Comparison of ENCODE assay signal across 23 cellular contexts in the genomic region with DNA sequence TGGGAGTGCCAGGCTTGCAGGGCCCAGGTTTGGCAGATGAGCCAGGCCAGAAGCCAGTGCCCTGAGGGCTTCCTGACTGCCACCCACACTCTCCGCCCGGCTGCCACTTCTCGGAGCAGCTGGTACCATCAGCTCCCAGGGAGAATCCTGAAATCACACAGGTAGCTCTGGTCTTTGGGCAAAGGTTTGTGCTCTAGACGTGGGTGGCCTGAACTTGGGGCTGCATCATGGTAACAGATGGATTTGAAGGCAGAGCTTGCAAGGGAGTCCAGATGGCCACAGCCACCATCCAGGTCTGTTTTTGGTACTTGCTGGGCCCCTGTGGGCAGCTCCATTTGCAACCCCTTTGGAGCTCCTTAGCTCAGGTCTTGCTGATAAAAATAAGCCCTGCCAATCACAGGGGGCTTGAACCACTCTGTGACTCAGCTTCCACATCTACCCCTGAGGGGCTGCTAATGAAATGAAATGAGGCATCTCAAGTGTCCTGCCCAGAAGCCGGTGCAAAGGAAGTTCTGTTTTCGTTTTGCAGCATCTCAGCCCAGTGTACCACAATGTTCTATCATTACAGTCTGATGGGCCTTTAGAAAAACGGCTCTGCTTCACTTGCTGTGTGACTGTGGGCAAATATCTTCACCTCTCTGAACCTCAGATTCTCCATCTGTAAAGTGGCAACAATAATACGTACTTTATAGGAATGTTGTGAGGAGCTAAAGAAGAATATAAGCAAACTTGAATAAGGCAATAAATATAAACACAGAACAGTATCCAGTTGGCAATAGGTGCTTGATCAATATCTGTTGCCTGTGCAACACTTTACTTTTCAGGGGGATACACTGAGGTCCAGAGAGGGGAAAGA. TPM values are rescaled to one million over a fixed set of nuclear protein-coding genes. Genes with fewer than 3 reads are reported as not detected.
A peak's percentile ranks its signal among the peaks of the same experiment; 100 is the strongest.
DNase-seq lines count a peak whose midpoint lies in the region; ATAC-seq and TF ChIP-seq lines count a peak whose summit lies in the region.
"Had no signal": no experiment of that assay in that cellular context is flagged by ENCODE, and none has a peak within 500 bp of the region (broad histone marks: within the 10 kb centered on the region; RNA-seq: fewer than 3 reads in every experiment).

No MANE protein-coding gene starts in this region.

- peak overlapping the region; percentile 41 for H2AFZ ChIP-seq in neuronal stem cell (ENCODE audit: low read length)

- H3K14ac ChIP-seq in neuronal stem cell (ENCODE audit: low read length): no peak overlapping the region

- peak overlapping the region; percentile 16 for H2AK5ac ChIP-seq in neuronal stem cell (ENCODE audit: low read depth, low read length)

- H3K27ac ChIP-seq in neuronal stem cell (replicated peaks; ENCODE audit: low read length): no peak overlapping the region
- H3K27ac ChIP-seq: 22Rv1, uterus had no signal

- H3K18ac ChIP-seq in neuronal stem cell (ENCODE audit: low read length): peak overlapping the region; percentile 5

- H2BK120ac ChIP-seq in neuronal stem cell (ENCODE audit: low read depth, low read length): no peak overlapping the region

- ATAC-seq in HG03520 (IDR thresholded peaks at IDR 0.05; ENCODE audit: unreplicated experiment): no peak
- ATAC-seq: left colon had no signal

- H3K4me3 ChIP-seq in neuronal stem cell (ENCODE audit: low read length in 2 of 2): no peak overlapping the region
- H3K4me3 ChIP-seq: uterus had no signal

- TF ChIP-seq CTCF in MCF 10A (IDR thresholded peaks at IDR 0.05; ENCODE audit: unreplicated experiment): no peak

- no peak overlapping the region for H3K9ac ChIP-seq in neuronal stem cell (ENCODE audit: low read depth, low read length, poor library complexity)

- H3K27ac Mint-ChIP-seq in MCF 10A (ENCODE audit: low read depth, unreplicated experiment): no peak overlapping the region
- H3K27ac Mint-ChIP-seq: activated CD4-positive, alpha-beta T cell treated with anti-CD3 and anti-CD28 coated beads, Interleukin-2, amount 10 ng/mL, durations not matched to agents 24 days and 14 days had no signal

- peaks cover 0 to 7% (median 0%) of the 10 kb centered on the region in 3 experiments for H3K27me3 ChIP-seq in neuronal stem cell (ENCODE audit: control insufficient read depth in 3 of 3, insufficient read depth in 3 of 3, low read depth in 1 of 3, low read length in 3 of 3)

- peak overlapping the region; percentile 62 for H2BK15ac ChIP-seq in neuronal stem cell (ENCODE audit: low read length)

- H3K9me3 ChIP-seq in neuronal stem cell (replicated peaks in 1 of 2; ENCODE audit: control insufficient read depth in 2 of 2, insufficient read depth in 1 of 2, low read depth in 1 of 2, low read length in 2 of 2): no peaks in the 10 kb centered on the region
- H3K9me3 ChIP-seq: uterus had no signal

- no peak overlapping the region for H2BK12ac ChIP-seq in neuronal stem cell (ENCODE audit: low read length)

- H2BK5ac ChIP-seq in neuronal stem cell (ENCODE audit: low read length): no peak overlapping the region

- no peaks in the 10 kb centered on the region for H3K36me3 ChIP-seq in neuronal stem cell (replicated peaks in 1 of 2; ENCODE audit: control insufficient read depth in 2 of 2, insufficient read depth in 2 of 2, low read length in 2 of 2)
- H3K36me3 ChIP-seq: uterus had no signal

- intact Hi-C loops in MCF 10A (cut with micrococcal nuclease): no loop called here

- CTCF ChIA-PET in MCF 10A (lab: Yijun Ruan, JAX): interaction anchor here (0.6 to 5.2 kb wide), 7 partner anchors 16 to 415 kb away, joined by 3 to 26 read pairs (median 5); no protein-coding TSS in a partner anchor

- BruUV-seq in MCF 10A (replicated peaks; lab: Mats Ljungman, UMichigan): no TSS peak

- peaks cover 17% of the 10 kb centered on the region for H3K4me1 Mint-ChIP-seq in MCF 10A (ENCODE audit: insufficient read depth, unreplicated experiment)
- H3K4me1 Mint-ChIP-seq: activated CD4-positive, alpha-beta T cell treated with anti-CD3 and anti-CD28 coated beads, Interleukin-2, amount 10 ng/mL, durations not matched to agents 24 days and 14 days had no signal

- H3K9me3 Mint-ChIP-seq in MCF 10A (ENCODE audit: unreplicated experiment): no peaks in the 10 kb centered on the region
- H3K9me3 Mint-ChIP-seq: activated CD4-positive, alpha-beta T cell treated with anti-CD3 and anti-CD28 coated beads, Interleukin-2, amount 10 ng/mL, durations not matched to agents 24 days and 14 days had no signal

- H4K8ac ChIP-seq in neuronal stem cell (ENCODE audit: low read depth, low read length): no peak overlapping the region

- POLR2A ChIA-PET in MCF 10A (lab: Yijun Ruan, JAX): interaction anchor here (0.6 to 1.7 kb wide), 10 partner anchors 9 to 142 kb away, joined by 3 to 7 read pairs (median 4); a partner anchor contains a TSS

- H3K4me1 ChIP-seq in neuronal stem cell (ENCODE audit: control insufficient read depth in 2 of 2, insufficient read depth in 1 of 2, low read depth in 1 of 2, low read length in 2 of 2): peaks cover 26 to 41% of the 10 kb centered on the region in 2 donors
- H3K4me1 ChIP-seq: uterus had no signal

- DNase-seq in DMS79 treated with DMSO at 0.1 percent for 48 hours (lab: John Stamatoyannopoulos, UW) (peak; percentile 61), DMS79 (lab: John Stamatoyannopoulos, UW) (no peak), NCI-H446 (lab: John Stamatoyannopoulos, UW) (peak; percentile 26 to 34), MCF 10A (ENCODE audit: unreplicated experiment) (peak; percentile 58), neuronal stem cell (ENCODE audit: low spot score) (no peak), GOT3 (lab: John Stamatoyannopoulos, UW) (no peak)
- no peak for DNase-seq in central memory CD4-positive, alpha-beta T cell
- DNase-seq: activated CD4-positive, alpha-beta T cell treated with anti-CD3 and anti-CD28 coated beads, Interleukin-2, amount 10 ng/mL, durations not matched to agents 24 days and 14 days; activated effector memory CD4-positive, alpha-beta T cell treated with Interleukin-2 at 50 U/mL for 16 hours; AML-193; COR-L47; cortex of kidney; KBM-7; left colon; midbrain; NCI-H1930; NCI-H510A; retina; uterus had no signal

- H3K36me3 Mint-ChIP-seq in MCF 10A (ENCODE audit: insufficient read depth, unreplicated experiment): no peaks in the 10 kb centered on the region
- H3K36me3 Mint-ChIP-seq: brain had no signal

- H3K4ac ChIP-seq in neuronal stem cell (ENCODE audit: low read length): no peak overlapping the region

- no peaks in the 10 kb centered on the region for H3K79me1 ChIP-seq in neuronal stem cell (ENCODE audit: low read depth, low read length)

- H3K4me2 ChIP-seq in neuronal stem cell (ENCODE audit: insufficient read depth, low read length, poor library complexity, severe bottlenecking): no peak overlapping the region

- H4K91ac ChIP-seq in neuronal stem cell (ENCODE audit: low read depth, low read length, poor library complexity): no peak overlapping the region

- no CpG with 5 or more reads among the region's 8 CpGs for WGBS in neuronal stem cell (ENCODE audit: extremely low coverage in 2 of 2, insufficient read length in 2 of 2, insufficient replicate concordance in 1 of 2), 2 donors

- H3K4me3 Mint-ChIP-seq in MCF 10A (ENCODE audit: unreplicated experiment): no peak overlapping the region
- H3K4me3 Mint-ChIP-seq: activated CD4-positive, alpha-beta T cell treated with anti-CD3 and anti-CD28 coated beads, Interleukin-2, amount 10 ng/mL, durations not matched to agents 24 days and 14 days; brain had no signal

- H3K27me3 Mint-ChIP-seq in MCF 10A (ENCODE audit: insufficient read depth, unreplicated experiment): peaks cover 38% of the 10 kb centered on the region

- no peak overlapping the region for H3K23ac ChIP-seq in neuronal stem cell (ENCODE audit: low read depth, low read length, poor library complexity)

RNA-seq across cellular contexts. Expression of a gene that starts 25.1 kb away (rescaled TPM):
- total RNA-seq in MCF 10A (2022): not detected in 2 replicates
- polyA plus RNA-seq in neuronal stem cell (2013, experiment 1 of 2): 0.20 TPM
- 0.19 TPM for polyA plus RNA-seq in neuronal stem cell (2013, experiment 2 of 2)
- total RNA-seq: activated CD4-positive, alpha-beta T cell treated with anti-CD3 and anti-CD28 coated beads, Interleukin-2, amount 10 ng/mL, durations not matched to agents 24 days and 14 days; T-helper 1 cell treated with Interleukin-12 subunit alpha and Interleukin-12 subunit beta and Interleukin-4 antibody, amounts not matched to agents 30 ng/mL and 1 ng/mL, for 36 hours had no signal

Comparison
In these comparisons a context has a peak if more than half of its experiments do, and no peak if none do; other contexts are left out.
1. DNase-seq: peak in DMS79 treated with DMSO at 0.1 percent for 48 hours (single experiment), NCI-H446 (2 of 2) and MCF 10A (single experiment); none in DMS79 (single experiment), neuronal stem cell (single experiment), central memory CD4-positive, alpha-beta T cell (single experiment) and GOT3 (single experiment).